ENCODE assay signal across 17 cellular contexts in genomic region chr3:19598870-19599269, GRCh38.
DNase-seq lines count a peak whose midpoint lies in the region; ATAC-seq and TF ChIP-seq lines count a peak whose summit lies in the region.
"Had no signal": no experiment of that assay in that cellular context is flagged by ENCODE, and none has a peak within 500 bp of the region (broad histone marks: within the 10 kb centered on the region; RNA-seq: fewer than 3 reads in every experiment).

No MANE protein-coding gene starts in this region.

- H3K9me3 ChIP-seq in CD8-positive, alpha-beta T cell (ENCODE audit: low read length), result no peaks in the 10 kb centered on the region
- H3K9me3 ChIP-seq in gastrocnemius medialis, result no peaks in the 10 kb centered on the region

- no peak overlapping the region for H3K4me3 ChIP-seq in GM06990 (replicated peaks; ENCODE audit: low read depth, low read length)
- H3K4me3 ChIP-seq in CD8-positive, alpha-beta T cell (ENCODE audit: low read depth, low read length), result no peak overlapping the region
- H3K4me3 ChIP-seq in gastrocnemius medialis, result no peak overlapping the region
- H3K4me3 ChIP-seq: Peyer's patch had no signal

- in situ Hi-C loops in gastrocnemius medialis (cut with MboI; ENCODE audit: low sequenced_read_pairs in 4 of 4), result no loop called here

- TF ChIP-seq POLR2A in gastrocnemius medialis (IDR thresholded peaks at IDR 0.05), result no peak

- no peak overlapping the region for H3K27ac ChIP-seq in CD8-positive, alpha-beta T cell (ENCODE audit: low read depth, low read length)
- no peak overlapping the region for H3K27ac ChIP-seq in gastrocnemius medialis
- H3K27ac ChIP-seq: 22Rv1, parathyroid adenoma, Peyer's patch had no signal

- POLR2A ChIA-PET in CD8-positive, alpha-beta T cell (lab: Charles Lee), result no interaction called here

- DNase-seq in GM06990 (ENCODE audit: extremely low read depth, insufficient read length) (peak; percentile 58), anterior cingulate cortex (lab: John Stamatoyannopoulos, UW) (no peak), epidermal melanocyte (ENCODE audit: insufficient read length, low spot score) (no peak), gastrocnemius medialis (no peak)
- DNase-seq in CD8-positive, alpha-beta T cell, result no peak
- DNase-seq: CD4-positive, alpha-beta T cell; effector memory CD4-positive, alpha-beta T cell; foreskin melanocyte; NCI-H226; Peyer's patch; stimulated activated CD4-positive, alpha-beta T cell treated with anti-CD3 and anti-CD28 coated beads, Interleukin-12 subunit alpha, Interleukin-12 subunit beta, amount 100 ng/mL, for 4 hours; trophoblast cell had no signal

- no peak for TF ChIP-seq CTCF in GM06990 (IDR thresholded peaks at IDR 0.05; ENCODE audit: insufficient read depth, low read length, poor library complexity, severe bottlenecking)
- TF ChIP-seq CTCF in CD8-positive, alpha-beta T cell (IDR thresholded peaks at IDR 0.05), result no peak
- TF ChIP-seq CTCF in gastrocnemius medialis (IDR thresholded peaks at IDR 0.05 in 4 of 5, conservative IDR thresholded peaks at IDR 0.05 in 1 of 5), result no peak

- H3K36me3 ChIP-seq in GM06990 (ENCODE audit: control insufficient read depth, insufficient read depth, low read length) (no peaks in the 10 kb centered on the region), gastrocnemius medialis (no peaks in the 10 kb centered on the region)
- no peaks in the 10 kb centered on the region for H3K36me3 ChIP-seq in CD8-positive, alpha-beta T cell (ENCODE audit: insufficient read depth, low read length)
- H3K36me3 ChIP-seq: Peyer's patch had no signal

- intact Hi-C loops in CD8-positive, alpha-beta T cell (cut with DNase I, micrococcal nuclease), result loop anchor here in 1 of 2 experiments (2.0 kb wide), 1 partner anchor 160 kb away; no protein-coding TSS in a partner anchor
- intact Hi-C loops in gastrocnemius medialis (cut with DNase I; ENCODE audit: low total_unique reads), result no loop called here

- H3K27ac Mint-ChIP-seq in CD8-positive, alpha-beta T cell, result no peak overlapping the region
- H3K27ac Mint-ChIP-seq: CD4-positive, alpha-beta T cell had no signal

- peaks cover 6% of the 10 kb centered on the region for H3K9me3 Mint-ChIP-seq in CD8-positive, alpha-beta T cell

- CTCF ChIA-PET in CD8-positive, alpha-beta T cell (lab: Charles Lee), result no interaction called here

- H3K27me3 Mint-ChIP-seq in CD8-positive, alpha-beta T cell (ENCODE audit: low read depth), result peaks cover 3% of the 10 kb centered on the region
- H3K27me3 Mint-ChIP-seq: CD4-positive, alpha-beta T cell had no signal

- no peaks in the 10 kb centered on the region for H3K4me1 Mint-ChIP-seq in CD8-positive, alpha-beta T cell (ENCODE audit: low read depth)

- H3K4me3 Mint-ChIP-seq in CD8-positive, alpha-beta T cell, result no peak overlapping the region
- H3K4me3 Mint-ChIP-seq: CD4-positive, alpha-beta T cell had no signal

- H3K4me1 ChIP-seq in CD8-positive, alpha-beta T cell (ENCODE audit: insufficient read depth, low read length), result no peaks in the 10 kb centered on the region
- no peaks in the 10 kb centered on the region for H3K4me1 ChIP-seq in gastrocnemius medialis
- H3K4me1 ChIP-seq: parathyroid adenoma, Peyer's patch had no signal

- ATAC-seq in GM19043 (IDR thresholded peaks at IDR 0.05; ENCODE audit: low read depth, unreplicated experiment), result peak; percentile 44
- peak; percentile 68 for ATAC-seq in HG02588 (IDR thresholded peaks at IDR 0.05; ENCODE audit: unreplicated experiment)
- ATAC-seq in HG03159 (IDR thresholded peaks at IDR 0.05; ENCODE audit: unreplicated experiment), result peak; percentile 71
- no peak for ATAC-seq in CD8-positive, alpha-beta T cell
- no peak for ATAC-seq in gastrocnemius medialis

- H3K36me3 Mint-ChIP-seq in CD8-positive, alpha-beta T cell, result no peaks in the 10 kb centered on the region

- H3K27me3 ChIP-seq in GM06990 (replicated peaks; ENCODE audit: control insufficient read depth, insufficient read depth, low read length) (no peaks in the 10 kb centered on the region), gastrocnemius medialis (no peaks in the 10 kb centered on the region)
- H3K27me3 ChIP-seq in CD8-positive, alpha-beta T cell (ENCODE audit: insufficient read depth, low read length), result no peaks in the 10 kb centered on the region
- H3K27me3 ChIP-seq: Peyer's patch had no signal

Comparison
In these comparisons a context has a peak if more than half of its experiments do, and no peak if none do; other contexts are left out.
1. ATAC-seq: peak in GM19043 (single experiment), HG02588 (single experiment) and HG03159 (single experiment); none in CD8-positive, alpha-beta T cell (single experiment) and gastrocnemius medialis (0 of 2).